19 cellular contexts compared by ENCODE assay signal in the genomic region with DNA sequence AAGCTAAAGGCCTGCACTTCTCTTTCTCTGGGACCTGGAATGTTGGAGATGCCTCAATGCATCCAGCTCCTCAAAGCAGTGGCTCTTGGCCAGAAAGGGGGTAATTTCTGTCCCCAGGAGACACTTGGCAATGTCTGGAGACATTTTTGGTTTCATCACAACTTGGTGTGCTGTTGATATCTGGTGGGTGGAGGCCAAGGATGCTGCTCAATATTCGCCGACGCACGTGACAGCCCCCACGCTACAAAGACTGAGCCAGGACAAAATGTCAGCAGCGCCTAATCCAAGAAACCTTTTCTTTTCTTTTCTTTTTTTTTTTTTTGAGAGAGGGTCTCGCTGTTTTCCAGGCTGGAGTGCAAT.
A peak's percentile ranks its signal among the peaks of the same experiment; 100 is the strongest.
DNase-seq lines count a peak whose midpoint lies in the region; ATAC-seq and TF ChIP-seq lines count a peak whose summit lies in the region.
"Had no signal": no experiment of that assay in that cellular context is flagged by ENCODE, and none has a peak within 500 bp of the region (broad histone marks: within the 10 kb centered on the region; RNA-seq: fewer than 3 reads in every experiment).

No MANE protein-coding gene starts in this region.

- H3K27ac ChIP-seq in uterus = peak overlapping the region; percentile 63 to 78
- H3K27ac ChIP-seq: BLaER1, PC-9 had no signal

- H3K36me3 Mint-ChIP-seq in nephron (ENCODE audit: low read depth) = peaks cover 37% of the 10 kb centered on the region
- H3K36me3 Mint-ChIP-seq: CD8-positive, alpha-beta T cell had no signal

- H3K36me3 ChIP-seq in uterus = no peaks in the 10 kb centered on the region
- H3K36me3 ChIP-seq: BLaER1 had no signal

- no peak for TF ChIP-seq POLR2A in uterus (IDR thresholded peaks at IDR 0.05)

- H3K9me3 Mint-ChIP-seq in nephron = no peaks in the 10 kb centered on the region
- H3K9me3 Mint-ChIP-seq: CD8-positive, alpha-beta T cell had no signal

- DNase-seq in Right ventricle myocardium superior (no peak), cardiac septum (ENCODE audit: low spot score) (no peak), fibroblast of pulmonary artery (ENCODE audit: low read depth) (peak; percentile 54), uterus (peak; percentile 62 to 66)
- no peak for DNase-seq in activated CD4-positive, CD25-positive, alpha-beta regulatory T cell treated with anti-CD3 and anti-CD28 coated beads, Interleukin-2, amount 50 U/mL, for 72 hours
- DNase-seq: CD8-positive, alpha-beta T cell; DMS79; HCEC 1CT; KBM-7; MV-4-11; NCI-H1417; NCI-H187 treated with DMSO at 0.1 percent for 48 hours; NCI-H774; PC-9; SHP77 had no signal

- no peaks in the 10 kb centered on the region for H3K27me3 ChIP-seq in uterus
- H3K27me3 ChIP-seq: BLaER1 had no signal

- H3K4me3 Mint-ChIP-seq in nephron = no peak overlapping the region
- H3K4me3 Mint-ChIP-seq: CD8-positive, alpha-beta T cell had no signal

- ATAC-seq in Right ventricle myocardium superior (ENCODE audit: poor library complexity) (peak; percentile 47), HG02642 (IDR thresholded peaks at IDR 0.05; ENCODE audit: poor library complexity, unreplicated experiment) (no peak), HG02938 (IDR thresholded peaks at IDR 0.05; ENCODE audit: unreplicated experiment) (no peak)
- ATAC-seq: CD8-positive, alpha-beta T cell had no signal

- no peak for TF ChIP-seq CTCF in fibroblast of pulmonary artery (IDR thresholded peaks at IDR 0.05; ENCODE audit: low read length, missing control alignments)
- no peak for TF ChIP-seq CTCF in nephron (IDR thresholded peaks at IDR 0.05; ENCODE audit: unreplicated experiment in 3 of 3)
- TF ChIP-seq CTCF in uterus (IDR thresholded peaks at IDR 0.05) = no peak

- intact Hi-C loops in Right ventricle myocardium superior (cut with DNase I) (no loop called here), cardiac septum (cut with DNase I) (no loop called here), uterus (cut with DNase I; ENCODE audit: low total_unique reads) (no loop called here)

- peak overlapping the region in 2 of 3 experiments; percentile 28 to 66 for H3K27ac Mint-ChIP-seq in nephron
- H3K27ac Mint-ChIP-seq: CD8-positive, alpha-beta T cell had no signal

- peaks cover 4 to 14% of the 10 kb centered on the region in 2 donors for H3K4me1 ChIP-seq in uterus

- H3K4me3 ChIP-seq in fibroblast of pulmonary artery (replicated peaks; ENCODE audit: low read depth, low read length) = no peak overlapping the region
- no peak overlapping the region for H3K4me3 ChIP-seq in uterus
- H3K4me3 ChIP-seq: BLaER1, PC-9 had no signal

- H3K27me3 Mint-ChIP-seq in nephron (ENCODE audit: low read depth) = peaks cover 9% of the 10 kb centered on the region

- H3K9me3 ChIP-seq in uterus = no peaks in the 10 kb centered on the region
- H3K9me3 ChIP-seq: BLaER1 had no signal

- peaks cover 53% of the 10 kb centered on the region for H3K4me1 Mint-ChIP-seq in nephron

Comparison
In these comparisons a context has a peak if more than half of its experiments do, and no peak if none do; other contexts are left out.
1. DNase-seq: peak in fibroblast of pulmonary artery (single experiment) and uterus (2 of 2); none in Right ventricle myocardium superior (single experiment), cardiac septum (single experiment) and activated CD4-positive, CD25-positive, alpha-beta regulatory T cell treated with anti-CD3 and anti-CD28 coated beads, Interleukin-2, amount 50 U/mL, for 72 hours (single experiment).